Comparison of ENCODE assay signal across 13 cellular contexts in genomic region chr12:19970116-19970515, GRCh38.
DNase-seq lines count a peak whose midpoint lies in the region; ATAC-seq and TF ChIP-seq lines count a peak whose summit lies in the region.
"Had no signal": no experiment of that assay in that cellular context is flagged by ENCODE, and none has a peak within 500 bp of the region (broad histone marks: within the 10 kb centered on the region; RNA-seq: fewer than 3 reads in every experiment).

No MANE protein-coding gene starts in this region.

- no peak overlapping the region for H3K9ac ChIP-seq in adipocyte (ENCODE audit: low read length)

- no peak overlapping the region for H3K4me3 ChIP-seq in right cardiac atrium (ENCODE audit: low read length)
- H3K4me3 ChIP-seq in adipocyte (ENCODE audit: low read length): no peak overlapping the region
- H3K4me3 ChIP-seq in foreskin fibroblast (ENCODE audit: low read depth in 1 of 2, low read length in 2 of 2): no peak overlapping the region
- H3K4me3 ChIP-seq: lower lobe of right lung had no signal

- WGBS in right cardiac atrium: 33% methylated on average over 2 of the region's 2 CpGs

- ATAC-seq in left ventricle myocardium superior (peak; percentile 52), right cardiac atrium (no peak)
- ATAC-seq: lower lobe of right lung had no signal

- H3K36me3 Mint-ChIP-seq in type B pancreatic cell: peaks cover 6% of the 10 kb centered on the region

- H3K9me3 ChIP-seq in right cardiac atrium (ENCODE audit: control insufficient read depth, low read length) (no peaks in the 10 kb centered on the region), adipocyte (ENCODE audit: control insufficient read depth, low read length) (no peaks in the 10 kb centered on the region)
- H3K9me3 ChIP-seq: lower lobe of right lung had no signal

- H3K27ac Mint-ChIP-seq in type B pancreatic cell: peak overlapping the region; percentile 70

- peak overlapping the region; percentile 31 for H3K4me3 Mint-ChIP-seq in type B pancreatic cell

- H3K27me3 ChIP-seq in right cardiac atrium (ENCODE audit: control insufficient read depth, insufficient read depth) (no peaks in the 10 kb centered on the region), adipocyte (replicated peaks; ENCODE audit: control insufficient read depth, insufficient read depth, low read length) (no peaks in the 10 kb centered on the region)

- intact Hi-C loops in left ventricle myocardium superior (cut with micrococcal nuclease): no loop called here
- intact Hi-C loops in right cardiac atrium (cut with DNase I): no loop called here

- no peaks in the 10 kb centered on the region for H3K36me3 ChIP-seq in adipocyte (ENCODE audit: control insufficient read depth, insufficient read depth, low read length, severe bottlenecking)
- H3K36me3 ChIP-seq: lower lobe of right lung had no signal

- peaks cover 5% of the 10 kb centered on the region for H3K4me1 ChIP-seq in right cardiac atrium (ENCODE audit: control insufficient read depth, insufficient read depth, low read length)
- H3K4me1 ChIP-seq in adipocyte (ENCODE audit: control insufficient read depth, insufficient read depth, low read length): peaks cover 26% of the 10 kb centered on the region
- H3K4me1 ChIP-seq: lower lobe of right lung had no signal

- peaks cover 5% of the 10 kb centered on the region for H3K9me3 Mint-ChIP-seq in type B pancreatic cell

- H3K27ac ChIP-seq in right cardiac atrium (ENCODE audit: low read length): no peak overlapping the region
- H3K27ac ChIP-seq: lower lobe of right lung had no signal

- TF ChIP-seq CTCF in foreskin fibroblast (IDR thresholded peaks at IDR 0.05; ENCODE audit: low read depth, low read length) (no peak), type B pancreatic cell (conservative IDR thresholded peaks at IDR 0.05) (no peak)

- peaks cover 37% of the 10 kb centered on the region for H3K4me1 Mint-ChIP-seq in type B pancreatic cell (ENCODE audit: unreplicated experiment)

- H3K27me3 Mint-ChIP-seq in type B pancreatic cell: peaks cover 6% of the 10 kb centered on the region

- DNase-seq in left ventricle myocardium superior (no peak), right cardiac atrium (no peak), adipocyte (ENCODE audit: low read depth) (peak; percentile 92), foreskin fibroblast (peak; percentile 63 to 84), type B pancreatic cell (ENCODE audit: extremely low spot score, unreplicated experiment) (no peak), NCI-H345 treated with DMSO at 0.1 percent for 48 hours (lab: John Stamatoyannopoulos, UW; ENCODE audit: unreplicated experiment) (no peak), amygdala (lab: John Stamatoyannopoulos, UW) (no peak), NCI-H345 (lab: John Stamatoyannopoulos, UW) (no peak)
- DNase-seq: activated CD4-positive, CD25-positive, alpha-beta regulatory T cell; DMS79; hypothalamus; lower lobe of right lung; NCI-H1694 had no signal

Comparison
In these comparisons a context has a peak if more than half of its experiments do, and no peak if none do; other contexts are left out.
1. DNase-seq: peak in adipocyte (single experiment) and foreskin fibroblast (2 of 2); none in left ventricle myocardium superior (single experiment), right cardiac atrium (0 of 3), type B pancreatic cell (single experiment), NCI-H345 treated with DMSO at 0.1 percent for 48 hours (single experiment), amygdala (0 of 56) and NCI-H345 (single experiment).